Comparison of ENCODE assay signal across 23 cellular contexts in genomic region chr13:57314897-57315520, GRCh38.
A peak's percentile ranks its signal among the peaks of the same experiment; 100 is the strongest.
DNase-seq lines count a peak whose midpoint lies in the region; FAIRE-seq and TF ChIP-seq lines count a peak whose summit lies in the region.
"Had no signal": no experiment of that assay in that cellular context is flagged by ENCODE, and none has a peak within 500 bp of the region (broad histone marks: within the 10 kb centered on the region; RNA-seq: fewer than 3 reads in every experiment).

No MANE protein-coding gene starts in this region.

- intact Hi-C loops in A673 (cut with micrococcal nuclease; ENCODE audit: unreplicated experiment), result no loop called here

- TF ChIP-seq CTCF in A673 (conservative IDR thresholded peaks at IDR 0.05; ENCODE audit: low read depth, low read length) (no peak), bronchial epithelial cell (IDR thresholded peaks at IDR 0.05; ENCODE audit: insufficient read depth, low read length, severe bottlenecking) (no peak), neural progenitor cell (IDR thresholded peaks at IDR 0.05) (no peak), HFFc6 (IDR thresholded peaks at IDR 0.05) (no peak)

- DNase-seq in A673 (ENCODE audit: low spot score), result peak; percentile 43
- DNase-seq in NCI-H82 treated with DMSO at 0.1 percent for 48 hours (lab: John Stamatoyannopoulos, UW; ENCODE audit: unreplicated experiment), result peak; percentile 91
- DNase-seq in bronchial epithelial cell (ENCODE audit: low read depth), result peak; percentile 3
- DNase-seq in neural progenitor cell (ENCODE audit: low spot score), result peak; percentile 53
- DNase-seq in NCI-H2107 (lab: John Stamatoyannopoulos, UW), result no peak
- no peak for DNase-seq in NCI-H1105 (lab: John Stamatoyannopoulos, UW)
- no peak for DNase-seq in DMS 273 treated with DMSO at 0.1 percent for 48 hours (lab: John Stamatoyannopoulos, UW)
- no peak for DNase-seq in HFFc6
- DNase-seq: activated CD4-positive, alpha-beta T cell treated with anti-CD3 and anti-CD28 coated beads, Interleukin-2, amount 50 U/mL, for 1 hour; activated CD8-positive, alpha-beta memory T cell treated with anti-CD3 and anti-CD28 coated beads, Interleukin-2, amount 50 U/mL, for 48 hours; activated gamma-delta T cell treated with Interleukin-2 at 50 U/mL for 16 hours; adrenal gland; C1 segment of cervical spinal cord; foreskin keratinocyte; H7; NCI-H1436; NK-92 treated with Interleukin-12 subunit alpha and Interleukin-12 subunit beta, amount 100 ng/mL, for 24 hours; nucleus accumbens; stimulated activated naive CD4-positive, alpha-beta T cell had no signal

- CTCF ChIA-PET in A673 (lab: Charles Lee), result no interaction called here

- H3K27ac ChIP-seq in A673 (ENCODE audit: low read depth, low read length, poor library complexity, severe bottlenecking), result no peak overlapping the region
- H3K27ac ChIP-seq in neural progenitor cell, result no peak overlapping the region
- H3K27ac ChIP-seq: adrenal gland, foreskin keratinocyte, right atrium auricular region, tibial nerve had no signal

- H3K4me1 ChIP-seq in A673 (ENCODE audit: insufficient read depth, low read length, poor library complexity, severe bottlenecking) (no peaks in the 10 kb centered on the region), neural progenitor cell (peaks cover 11% of the 10 kb centered on the region)
- H3K4me1 ChIP-seq: adrenal gland, foreskin keratinocyte, right atrium auricular region, tibial nerve had no signal

- H3K4me1 Mint-ChIP-seq in neural progenitor cell (peaks cover 7% of the 10 kb centered on the region), HFFc6 (ENCODE audit: low read depth) (no peaks in the 10 kb centered on the region)

- H3K27me3 Mint-ChIP-seq in neural progenitor cell (ENCODE audit: insufficient read depth, low read depth) (peaks cover 2% of the 10 kb centered on the region), HFFc6 (ENCODE audit: insufficient read depth) (no peaks in the 10 kb centered on the region; the same call in 1 of the 2 replicates)

- H3K27me3 ChIP-seq in A673 (replicated peaks; ENCODE audit: insufficient read depth, low read depth, low read length, poor library complexity) (no peaks in the 10 kb centered on the region), bronchial epithelial cell (ENCODE audit: control insufficient read depth, insufficient read depth, low read length) (no peaks in the 10 kb centered on the region), neural progenitor cell (peaks cover 6% of the 10 kb centered on the region)
- H3K27me3 ChIP-seq: adrenal gland, foreskin keratinocyte, right atrium auricular region, tibial nerve had no signal

- H3K36me3 Mint-ChIP-seq in neural progenitor cell (no peaks in the 10 kb centered on the region), HFFc6 (ENCODE audit: low read depth) (no peaks in the 10 kb centered on the region)

- H3K9ac ChIP-seq in neural progenitor cell, result no peak overlapping the region

- H3K36me3 ChIP-seq in A673 (ENCODE audit: insufficient read depth, low read length, poor library complexity, severe bottlenecking) (no peaks in the 10 kb centered on the region), bronchial epithelial cell (ENCODE audit: control insufficient read depth, insufficient read depth, low read length) (no peaks in the 10 kb centered on the region), neural progenitor cell (no peaks in the 10 kb centered on the region)
- H3K36me3 ChIP-seq: adrenal gland, right atrium auricular region, tibial nerve had no signal

- no peak overlapping the region for H3K4me2 ChIP-seq in neural progenitor cell

- H3K9me3 Mint-ChIP-seq in neural progenitor cell (no peaks in the 10 kb centered on the region), HFFc6 (peaks cover 20% of the 10 kb centered on the region)

- BruUV-seq in A673 (replicated peaks; lab: Mats Ljungman, UMichigan), result no TSS peak

- H3K27ac Mint-ChIP-seq in neural progenitor cell (no peak overlapping the region), HFFc6 (no peak overlapping the region)

- no peak overlapping the region for H2AFZ ChIP-seq in neural progenitor cell (replicated peaks)

- no peaks in the 10 kb centered on the region for H3K79me2 ChIP-seq in neural progenitor cell (ENCODE audit: low read depth)

- peaks cover 7% of the 10 kb centered on the region for H3F3A ChIP-seq in neural progenitor cell (ENCODE audit: low read depth)

- FAIRE-seq in bronchial epithelial cell (lab: Jason Lieb, UNC), result no peak
- FAIRE-seq: A204.1, GM12892 had no signal

- no peak overlapping the region for H3K4me3 Mint-ChIP-seq in neural progenitor cell
- H3K4me3 Mint-ChIP-seq in HFFc6, result no peak overlapping the region

- no peaks in the 10 kb centered on the region for H4K20me1 ChIP-seq in neural progenitor cell (ENCODE audit: low read depth)

- POLR2A ChIA-PET in A673 (lab: Charles Lee; ENCODE audit: low non-redundant PET), result no interaction called here

- no peaks in the 10 kb centered on the region for H3K9me3 ChIP-seq in A673 (ENCODE audit: low read depth, low read length, poor library complexity, severe bottlenecking)
- no peaks in the 10 kb centered on the region for H3K9me3 ChIP-seq in neural progenitor cell (ENCODE audit: low read depth)
- H3K9me3 ChIP-seq: adrenal gland, right atrium auricular region, tibial nerve had no signal

- H3K4me3 ChIP-seq in A673 (ENCODE audit: low read depth, low read length, poor library complexity, severe bottlenecking) (no peak overlapping the region), bronchial epithelial cell (ENCODE audit: low read depth, low read length) (no peak overlapping the region), neural progenitor cell (no peak overlapping the region)
- H3K4me3 ChIP-seq: adrenal gland, right atrium auricular region, tibial nerve had no signal

Comparison
In these comparisons a context has a peak if more than half of its experiments do, and no peak if none do; other contexts are left out.
1. DNase-seq: peak in A673 (single experiment), NCI-H82 treated with DMSO at 0.1 percent for 48 hours (single experiment), bronchial epithelial cell (single experiment) and neural progenitor cell (single experiment); none in NCI-H2107 (single experiment), NCI-H1105 (single experiment), DMS 273 treated with DMSO at 0.1 percent for 48 hours (single experiment) and HFFc6 (single experiment).